ENCODE assay signal across 17 cellular contexts in the genomic region with DNA sequence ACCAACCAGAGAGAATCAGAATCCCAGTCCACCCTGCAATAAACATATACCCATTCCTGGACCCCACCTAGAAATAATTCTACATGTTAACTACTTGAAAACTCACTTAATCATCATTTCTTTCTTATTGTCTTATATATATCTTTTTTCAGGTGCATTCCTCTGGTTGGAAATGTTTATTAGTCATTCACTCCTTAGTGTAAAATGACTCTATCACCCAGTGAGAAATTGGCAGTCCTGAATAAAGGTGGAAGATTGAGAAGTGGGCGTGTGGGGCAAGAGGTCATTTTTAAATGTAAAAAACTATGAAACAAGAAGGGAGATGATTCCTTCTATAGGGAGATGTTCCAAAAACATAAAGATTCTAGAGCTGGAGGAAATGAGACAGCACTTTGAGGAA.
"Had no signal": no experiment of that assay in that cellular context is flagged by ENCODE, and none has a peak within 500 bp of the region (broad histone marks: within the 10 kb centered on the region; RNA-seq: fewer than 3 reads in every experiment).

No MANE protein-coding gene starts in this region.

- ATAC-seq: activated CD8-positive, alpha-beta T cell treated with anti-CD3 and anti-CD28 coated beads, Interleukin-2, amount 10 ng/mL, durations not matched to agents 7 days and 5 days; left lung; natural killer cell; sciatic nerve; stimulated activated naive B cell treated with anti-CD40 and anti-IgM and Interleukin-4, amounts not matched to agents 10 μg/mL and 1 μg/mL and 100 μg/mL, for 72 hours had no signal

- H3K27me3 ChIP-seq: ascending aorta, brain microvascular endothelial cell, left lung, transverse colon, uterus had no signal

- H3K4me3 ChIP-seq: ascending aorta, left lung, lung, transverse colon, uterus had no signal

- H3K27ac ChIP-seq: ascending aorta, left lung, transverse colon, uterus had no signal

- DNase-seq: activated CD4-positive, alpha-beta T cell treated with anti-CD3 and anti-CD28 coated beads for 1 hour; activated CD4-positive, alpha-beta T cell treated with anti-CD3 and anti-CD28 coated beads, Interleukin-2, amount 50 U/mL, for 1 hour; activated CD8-positive, alpha-beta T cell treated with anti-CD3 and anti-CD28 coated beads, Interleukin-2, amount 10 ng/mL, durations not matched to agents 7 days and 5 days; activated gamma-delta T cell treated with Interleukin-2 at 50 U/mL for 16 hours; kidney glomerular epithelial cell; left lung; midbrain; natural killer cell; stimulated activated CD4-positive, alpha-beta T cell treated with anti-CD3 and anti-CD28 coated beads, Interleukin-2, amount 100 ng/mL, for 48 hours; stimulated activated CD8-positive, alpha-beta memory T cell treated with anti-CD3 and anti-CD28 coated beads, Interleukin-4, amount 100 ng/mL, for 48 hours; stimulated activated naive B cell treated with anti-CD40 and anti-IgM and Interleukin-4, amounts not matched to agents 10 μg/mL and 1 μg/mL and 100 μg/mL, for 72 hours; transverse colon; uterus had no signal

- H3K36me3 ChIP-seq: ascending aorta, brain microvascular endothelial cell, left lung, transverse colon, uterus had no signal

- H3K9me3 ChIP-seq: ascending aorta, left lung, transverse colon, uterus had no signal
